Comparison of ENCODE assay signal across 1 cellular context in genomic region chr3:112629425-112629824, GRCh38.
TF ChIP-seq lines count a peak whose summit lies in the region.

No MANE protein-coding gene starts in this region.

TF ChIP-seq in SK-N-SH, 30 proteins besides CTCF, POLR2A, EP300 and RAD21 (continued from another document):
- TF ChIP-seq PBX3 (IDR thresholded peaks at IDR 0.05) (peak; percentile 24; the same call in 1 of the 2 replicates), USF1 (IDR thresholded peaks at IDR 0.05; ENCODE audit: borderline replicate concordance, low read depth) (no peak), RCOR1 (IDR thresholded peaks at IDR 0.05; ENCODE audit: low read length) (no peak), FOXM1 (IDR thresholded peaks at IDR 0.05; ENCODE audit: low read depth) (no peak), YY1 (IDR thresholded peaks at IDR 0.05; ENCODE audit: low read depth) (no peak), JUND (IDR thresholded peaks at IDR 0.05) (peak; percentile 76)
